ENCODE assay signal across 8 cellular contexts in the genomic region with DNA sequence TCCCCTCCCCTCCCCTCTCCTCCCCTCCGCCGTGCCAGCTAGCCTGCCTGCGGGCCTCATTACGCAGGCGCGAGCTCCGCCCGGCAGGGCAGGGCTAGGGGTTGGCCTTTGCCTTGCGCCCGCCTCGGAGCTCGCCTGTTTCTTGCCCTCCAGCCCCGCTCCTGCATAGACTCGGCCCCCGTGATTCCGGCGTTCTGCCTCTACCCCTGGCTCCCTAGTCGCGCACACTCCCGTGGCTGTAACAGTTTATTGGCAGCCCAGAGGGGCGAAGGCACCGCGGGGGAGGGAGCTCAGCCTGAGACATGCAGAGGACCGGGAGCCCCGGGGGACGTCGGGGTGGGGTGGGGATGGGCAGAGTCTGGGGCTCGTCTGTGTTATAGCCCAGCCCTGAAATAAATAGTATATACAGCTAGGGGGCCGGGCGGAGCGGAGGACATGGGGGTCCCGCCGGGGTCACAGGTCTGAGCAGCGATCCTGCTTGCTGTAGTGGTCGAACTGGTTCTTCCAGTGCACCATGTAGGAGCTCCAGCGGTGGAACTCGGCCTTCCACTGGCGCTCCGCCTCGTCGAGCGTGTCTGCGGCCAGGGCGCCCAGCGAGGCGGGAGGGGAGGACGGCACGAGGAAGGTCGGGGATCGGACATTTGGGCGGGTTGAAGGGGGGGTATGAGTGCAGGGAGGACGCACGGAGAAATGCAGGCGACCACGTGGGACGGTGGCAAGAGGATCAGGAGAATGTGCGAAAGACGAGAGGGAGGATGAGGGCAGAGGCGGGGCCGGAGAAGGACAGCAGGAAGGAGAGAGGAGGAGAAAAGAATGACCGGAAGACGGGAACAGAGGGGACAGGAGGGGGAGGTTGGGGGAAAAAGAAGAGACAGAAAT. TPM values are rescaled to one million over a fixed set of nuclear protein-coding genes. Genes with fewer than 3 reads are reported as not detected.
DNase-seq lines count a peak whose midpoint lies in the region; ATAC-seq, FAIRE-seq and TF ChIP-seq lines count a peak whose summit lies in the region.

No MANE protein-coding gene starts in this region.

- no peaks in the 10 kb centered on the region for H3K9me3 Mint-ChIP-seq in activated naive CD8-positive, alpha-beta T cell treated with anti-CD3 and anti-CD28 coated beads for 36 hours

- ATAC-seq in HG02571 (IDR thresholded peaks at IDR 0.05; ENCODE audit: unreplicated experiment) = peak; percentile 74
- ATAC-seq in Right ventricle myocardium superior (ENCODE audit: poor library complexity) = peak; percentile 94
- peak; percentile 88 to 94 (median 90) for ATAC-seq in pancreas

- peak overlapping the region; percentile 23 to 73 (median 55) for H3K4me3 ChIP-seq in pancreas
- H3K4me3 ChIP-seq in thyroid gland (replicated peaks in 1 of 3) = peak overlapping the region in 2 of 3 donors; percentile 40 to 62

- H3K27me3 ChIP-seq in pancreas (no peaks in the 10 kb centered on the region), thyroid gland (no peaks in the 10 kb centered on the region)

- peaks cover 35% of the 10 kb centered on the region for H3K27me3 Mint-ChIP-seq in activated naive CD8-positive, alpha-beta T cell treated with anti-CD3 and anti-CD28 coated beads for 36 hours

- WGBS in pancreas, 2 donors = 1% methylated on average over 52 to 60 of the region's 62 CpGs
- 0 to 1% methylated on average over 37 to 42 of the region's 62 CpGs for WGBS in thyroid gland, 2 donors

- no peak for TF ChIP-seq CTCF in pancreas (IDR thresholded peaks at IDR 0.05)
- TF ChIP-seq CTCF in thyroid gland (IDR thresholded peaks at IDR 0.05) = peak in 2 of 6 experiments; percentile 11 to 19

- intact Hi-C loops in Right ventricle myocardium superior (cut with DNase I) (loop anchor here (5.0 to 10.0 kb wide), 2 partner anchors 187 to 245 kb away; no protein-coding TSS in a partner anchor), pancreas (cut with DNase I) (loop anchor here in 2 of 3 donors (5.0 to 10.0 kb wide), 2 partner anchors 172 to 175 kb away; no protein-coding TSS in a partner anchor), thyroid gland (cut with DNase I) (loop anchor here (10.0 kb wide), 1 partner anchor 275 kb away; a partner anchor contains a TSS)

- peak overlapping the region; percentile 76 for H3K4me3 Mint-ChIP-seq in activated naive CD8-positive, alpha-beta T cell treated with anti-CD3 and anti-CD28 coated beads for 36 hours

- H3K36me3 ChIP-seq in pancreas = peaks cover 0 to 28% (median 13%) of the 10 kb centered on the region in 3 donors
- H3K36me3 ChIP-seq in thyroid gland = peaks cover 33 to 34% of the 10 kb centered on the region in 2 donors

- H3K27ac Mint-ChIP-seq in activated naive CD8-positive, alpha-beta T cell treated with anti-CD3 and anti-CD28 coated beads for 36 hours = peak overlapping the region; percentile 74

- TF ChIP-seq POLR2A in thyroid gland (IDR thresholded peaks at IDR 0.05) = peak in 1 of 2 donors; percentile 90

- DNase-seq in GM04504 (ENCODE audit: low read depth) (peak; percentile 88), NCI-H128 (lab: John Stamatoyannopoulos, UW; ENCODE audit: unreplicated experiment) (peak; percentile 78), SKM-1 treated with dmso at 0.1 percent for 144 hours (lab: John Stamatoyannopoulos, UW; ENCODE audit: unreplicated experiment) (peak; percentile 86), Right ventricle myocardium superior (peak; percentile 96), pancreas (peak; percentile 91 to 99 (median 95)), thyroid gland (peak; percentile 96)
- peak; percentile 95 for DNase-seq in activated naive CD8-positive, alpha-beta T cell treated with anti-CD3 and anti-CD28 coated beads for 36 hours

- H3K36me3 Mint-ChIP-seq in activated naive CD8-positive, alpha-beta T cell treated with anti-CD3 and anti-CD28 coated beads for 36 hours = peaks cover 26% of the 10 kb centered on the region

- H3K4me1 Mint-ChIP-seq in activated naive CD8-positive, alpha-beta T cell treated with anti-CD3 and anti-CD28 coated beads for 36 hours = peaks cover 40% of the 10 kb centered on the region

- H3K4me1 ChIP-seq in pancreas (peaks cover 1 to 11% (median 10%) of the 10 kb centered on the region in 3 donors), thyroid gland (peaks cover 18 to 29% of the 10 kb centered on the region in 2 donors)

- H3K27ac ChIP-seq in pancreas (peak overlapping the region; percentile 75 to 94 (median 84)), thyroid gland (peak overlapping the region; percentile 88 to 97 (median 92))

- no peak for FAIRE-seq in pancreas (lab: Jason Lieb, UNC)

- H3K9me3 ChIP-seq in pancreas (no peaks in the 10 kb centered on the region), thyroid gland (no peaks in the 10 kb centered on the region)

RNA-seq across cellular contexts. Expression of a gene that starts 0.5 kb away (rescaled TPM):
- total RNA-seq in activated naive CD8-positive, alpha-beta T cell treated with anti-CD3 and anti-CD28 coated beads for 36 hours = 1 to 10 TPM; 1.7 to 2.3 TPM
- total RNA-seq in Right ventricle myocardium superior = 2.2 TPM
- 1 to 10 TPM in 5 of 6 donors, under 1 TPM in 1; 0.83 to 3.2 (median 2.1) TPM for total RNA-seq in pancreas
- 1 to 10 TPM; 5.2 to 6.3 TPM for polyA plus RNA-seq in pancreas
- 10 to 100 TPM in 1 of 4 donors, 1 to 10 TPM in 3; 7.4 to 10.4 (median 8.9) TPM for total RNA-seq in thyroid gland

RNA-seq across cellular contexts. Expression of a gene that starts 5.7 kb away (rescaled TPM):
- under 1 TPM in 1 of 2 experiments, not detected in 1; 0.14 TPM for total RNA-seq in activated naive CD8-positive, alpha-beta T cell treated with anti-CD3 and anti-CD28 coated beads for 36 hours
- total RNA-seq in Right ventricle myocardium superior (0.65 TPM), pancreas (10 to 100 TPM in 1 of 6 donors, 1 to 10 TPM in 5; 1.2 to 10.9 (median 3.3) TPM), thyroid gland (1 to 10 TPM; 1.0 to 4.8 (median 1.8) TPM)
- polyA plus RNA-seq in pancreas = 1 to 10 TPM; 2.2 to 4.1 TPM

RNA-seq across cellular contexts. Expression of a gene that starts 15.1 kb away (rescaled TPM):
- total RNA-seq in activated naive CD8-positive, alpha-beta T cell treated with anti-CD3 and anti-CD28 coated beads for 36 hours = 100 to 1,000 TPM; 296 to 297 TPM
- total RNA-seq in Right ventricle myocardium superior (61.1 TPM), pancreas (10 to 100 TPM; 39.2 to 83.5 (median 50.0) TPM), thyroid gland (100 to 1,000 TPM in 1 of 4 donors, 10 to 100 TPM in 3; 62.5 to 109 (median 93.2) TPM)
- 100 to 1,000 TPM; 139 to 179 TPM for polyA plus RNA-seq in pancreas

RNA-seq across cellular contexts. Expression of a gene that starts 22.8 kb away (rescaled TPM):
- total RNA-seq in activated naive CD8-positive, alpha-beta T cell treated with anti-CD3 and anti-CD28 coated beads for 36 hours = 10 to 100 TPM; 44.2 to 45.1 TPM
- total RNA-seq in Right ventricle myocardium superior (12.6 TPM), pancreas (10 to 100 TPM; 24.1 to 36.6 (median 33.1) TPM), thyroid gland (100 to 1,000 TPM in 3 of 4 donors, 10 to 100 TPM in 1; 64.5 to 122 (median 109) TPM)
- polyA plus RNA-seq in pancreas = 10 to 100 TPM; 41.7 to 57.6 TPM

RNA-seq across cellular contexts. Expression of a gene that starts 37.5 kb away (rescaled TPM):
- total RNA-seq in activated naive CD8-positive, alpha-beta T cell treated with anti-CD3 and anti-CD28 coated beads for 36 hours = 10 to 100 TPM; 13.4 to 14.6 TPM
- 10.2 TPM for total RNA-seq in Right ventricle myocardium superior
- total RNA-seq in pancreas = 10 to 100 TPM; 11.9 to 20.8 (median 13.9) TPM
- polyA plus RNA-seq in pancreas = 10 to 100 TPM; 34.4 to 34.6 TPM
- 10 to 100 TPM; 15.2 to 27.9 (median 17.2) TPM for total RNA-seq in thyroid gland

Comparison
In these comparisons a context has a peak if more than half of its experiments do, and no peak if none do; other contexts are left out.
1. Peak in every context shown above with its lines: DNase-seq, ATAC-seq, H3K4me3 ChIP-seq and H3K27ac ChIP-seq.